ENCODE assay signal across 8 cellular contexts in the genomic region with DNA sequence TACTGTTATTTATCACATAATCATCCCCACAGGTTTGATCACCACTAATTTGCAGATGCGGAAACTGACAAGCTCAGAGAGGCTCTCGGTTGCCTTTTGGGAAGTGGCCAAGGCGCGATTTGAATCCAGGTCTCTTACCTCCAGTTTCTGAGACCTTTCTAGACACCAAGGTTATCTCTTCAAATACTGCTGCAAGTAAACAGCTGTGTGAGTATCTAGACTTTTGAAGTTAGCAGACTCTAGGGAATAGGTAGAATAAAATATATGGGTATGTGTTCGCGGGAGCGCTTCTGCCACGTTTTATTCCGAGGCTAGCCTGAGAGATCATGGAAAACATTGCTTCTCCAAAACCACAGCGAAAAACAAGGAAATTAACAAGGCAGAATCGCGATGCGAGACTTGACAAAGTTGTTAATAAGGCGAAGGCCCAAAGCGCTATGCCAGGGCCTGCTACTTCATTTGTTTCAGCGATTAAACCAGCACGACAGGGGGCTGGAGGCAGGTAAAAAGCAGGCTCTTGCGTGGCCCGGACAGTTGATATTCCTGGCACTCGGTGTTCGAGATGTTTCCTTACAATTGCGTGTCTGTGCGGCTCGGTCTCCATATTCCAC. TPM values are rescaled to one million over a fixed set of nuclear protein-coding genes. Genes with fewer than 3 reads are reported as not detected.
A peak's percentile ranks its signal among the peaks of the same experiment; 100 is the strongest.
DNase-seq lines count a peak whose midpoint lies in the region; ATAC-seq and TF ChIP-seq lines count a peak whose summit lies in the region.

No MANE protein-coding gene starts in this region.

- no peak for DNase-seq in CD4-positive, CD25-positive, alpha-beta regulatory T cell
- DNase-seq in MG63 (no peak), nephron progenitor cell (no peak), GM20000 (ENCODE audit: low spot score) (no peak), hippocampal formation (lab: John Stamatoyannopoulos, UW) (no peak)

- H3K9ac ChIP-seq in duodenal mucosa (ENCODE audit: low read depth in 1 of 2, low read length in 2 of 2) = peak overlapping the region; percentile 24 to 70

- no peaks in the 10 kb centered on the region for H3K36me3 ChIP-seq in CD4-positive, CD25-positive, alpha-beta regulatory T cell (ENCODE audit: control insufficient read depth, insufficient read depth, low read length)
- H3K36me3 ChIP-seq in MG63 (no peaks in the 10 kb centered on the region), duodenal mucosa (ENCODE audit: control insufficient read depth in 1 of 2, insufficient read depth in 2 of 2, low read length in 2 of 2) (no peaks in the 10 kb centered on the region)

- no peaks in the 10 kb centered on the region for H3K27me3 ChIP-seq in CD4-positive, CD25-positive, alpha-beta regulatory T cell (ENCODE audit: control insufficient read depth, insufficient read depth, low read length)
- H3K27me3 ChIP-seq in MG63 (no peaks in the 10 kb centered on the region), duodenal mucosa (ENCODE audit: control insufficient read depth in 1 of 2, insufficient read depth in 2 of 2, low read length in 2 of 2) (no peaks in the 10 kb centered on the region)

- no peaks in the 10 kb centered on the region for H3K9me3 ChIP-seq in CD4-positive, CD25-positive, alpha-beta regulatory T cell (ENCODE audit: control insufficient read depth in 2 of 2, low read length in 2 of 2)
- H3K9me3 ChIP-seq in MG63 (no peaks in the 10 kb centered on the region), duodenal mucosa (ENCODE audit: control insufficient read depth in 1 of 2, low read length in 2 of 2) (no peaks in the 10 kb centered on the region)

- peaks cover 40% of the 10 kb centered on the region for H3K27me3 Mint-ChIP-seq in CD4-positive, CD25-positive, alpha-beta regulatory T cell
- H3K27me3 Mint-ChIP-seq in nephron progenitor cell (ENCODE audit: low read depth, poor library complexity) = peaks cover 4% of the 10 kb centered on the region

- H3K9me3 Mint-ChIP-seq in CD4-positive, CD25-positive, alpha-beta regulatory T cell = no peaks in the 10 kb centered on the region
- H3K9me3 Mint-ChIP-seq in nephron progenitor cell = no peaks in the 10 kb centered on the region

- TF ChIP-seq CTCF in nephron progenitor cell (IDR thresholded peaks at IDR 0.05) (no peak), GM20000 (IDR thresholded peaks at IDR 0.05; ENCODE audit: extremely low read depth, missing control alignments) (no peak)

- H3K4me3 Mint-ChIP-seq in CD4-positive, CD25-positive, alpha-beta regulatory T cell = peak overlapping the region; percentile 62 to 100 (median 89)
- H3K4me3 Mint-ChIP-seq in nephron progenitor cell = peak overlapping the region; percentile 86

- H3K4me1 ChIP-seq in CD4-positive, CD25-positive, alpha-beta regulatory T cell (ENCODE audit: control insufficient read depth, insufficient read depth, low read length, poor library complexity, severe bottlenecking) = peaks cover 27% of the 10 kb centered on the region
- peaks cover 2 to 3% of the 10 kb centered on the region in 2 donors for H3K4me1 ChIP-seq in duodenal mucosa (ENCODE audit: control insufficient read depth in 1 of 2, insufficient read depth in 2 of 2, low read length in 2 of 2)

- peaks cover 3% of the 10 kb centered on the region for H3K36me3 Mint-ChIP-seq in CD4-positive, CD25-positive, alpha-beta regulatory T cell
- H3K36me3 Mint-ChIP-seq in nephron progenitor cell (ENCODE audit: low read depth) = no peaks in the 10 kb centered on the region

- H3K4me1 Mint-ChIP-seq in CD4-positive, CD25-positive, alpha-beta regulatory T cell = peaks cover 0 to 28% (median 19%) of the 10 kb centered on the region in 4 donors
- H3K4me1 Mint-ChIP-seq in nephron progenitor cell = peaks cover 22% of the 10 kb centered on the region

- peak overlapping the region; percentile 55 for H3K4me3 ChIP-seq in CD4-positive, CD25-positive, alpha-beta regulatory T cell (ENCODE audit: low read depth, low read length)
- H3K4me3 ChIP-seq in MG63 (peak overlapping the region; percentile 95), duodenal mucosa (ENCODE audit: low read depth in 1 of 2, low read length in 2 of 2) (peak overlapping the region; percentile 67 to 94)

- peak overlapping the region; percentile 87 for H3K27ac ChIP-seq in CD4-positive, CD25-positive, alpha-beta regulatory T cell (ENCODE audit: insufficient read depth, low read length, poor library complexity, severe bottlenecking)
- no peak overlapping the region for H3K27ac ChIP-seq in duodenal mucosa (ENCODE audit: low read depth, low read length)

- ATAC-seq in CD4-positive, CD25-positive, alpha-beta regulatory T cell (ENCODE audit: low read depth in 2 of 2) = no peak
- ATAC-seq in GM18858 (IDR thresholded peaks at IDR 0.05; ENCODE audit: unreplicated experiment) = no peak
- ATAC-seq in HG02884 (IDR thresholded peaks at IDR 0.05; ENCODE audit: unreplicated experiment) = no peak

- H3K27ac Mint-ChIP-seq in CD4-positive, CD25-positive, alpha-beta regulatory T cell = peak overlapping the region in 2 of 3 donors; percentile 46 to 84
- no peak overlapping the region for H3K27ac Mint-ChIP-seq in nephron progenitor cell

RNA-seq across cellular contexts. Expression of a gene that starts 1.8 kb away (rescaled TPM):
- 26.1 TPM for total RNA-seq in CD4-positive, CD25-positive, alpha-beta regulatory T cell
- 1 to 10 TPM; 4.1 to 7.0 (median 5.2) TPM for polyA plus RNA-seq in CD4-positive, CD25-positive, alpha-beta regulatory T cell
- 0.56 and 1.1 TPM in 2 replicates for total RNA-seq in MG63 (2014; rRNA removed; shearing (Covaris generic); ENCODE audit: low replicate concordance)

Comparison
In these comparisons a context has a peak if more than half of its experiments do, and no peak if none do; other contexts are left out.
1. RNA of a gene that starts 1.8 kb away (total RNA-seq): 26.1 TPM in CD4-positive, CD25-positive, alpha-beta regulatory T cell (single experiment); 0.56 to 1.1 TPM in MG63; every median in the first group is over 10 times any median in the second.
2. Peak in every context shown above with its lines, with median percentiles within 50 percentile points of each other: H3K4me3 ChIP-seq.